ENCODE assay signal across 8 cellular contexts in genomic region chr1:225813250-225813964, GRCh38. TPM values are rescaled to one million over a fixed set of nuclear protein-coding genes. Genes with fewer than 3 reads are reported as not detected.
A peak's percentile ranks its signal among the peaks of the same experiment; 100 is the strongest.
DNase-seq lines count a peak whose midpoint lies in the region; ATAC-seq and TF ChIP-seq lines count a peak whose summit lies in the region.

No MANE protein-coding gene starts in this region.

- ATAC-seq in GM18858 (IDR thresholded peaks at IDR 0.05; ENCODE audit: unreplicated experiment) (no peak), HG03439 (IDR thresholded peaks at IDR 0.05; ENCODE audit: unreplicated experiment) (no peak)

- DNase-seq in DMS153 (lab: John Stamatoyannopoulos, UW), result peak; percentile 92
- peak; percentile 60 for DNase-seq in NCI-H2227 treated with DMSO at 0.1 percent for 48 hours (lab: John Stamatoyannopoulos, UW)
- DNase-seq in dermis microvascular lymphatic vessel endothelial cell (ENCODE audit: low read depth in 2 of 2), result peak; percentile 58 to 84
- no peak for DNase-seq in GM13976 (ENCODE audit: low spot score)
- no peak for DNase-seq in hippocampal formation (lab: John Stamatoyannopoulos, UW)

- no peaks in the 10 kb centered on the region for H3K27me3 ChIP-seq in muscle layer of duodenum (ENCODE audit: low read depth, low read length)

- H3K9me3 ChIP-seq in muscle layer of duodenum (ENCODE audit: control insufficient read depth in 1 of 2, low read length in 2 of 2), result no peaks in the 10 kb centered on the region

- H3K36me3 ChIP-seq in muscle layer of duodenum (ENCODE audit: control insufficient read depth in 1 of 2, insufficient read depth in 2 of 2, low read length in 2 of 2), result peaks cover 0 to 8% of the 10 kb centered on the region in 2 donors

- peak overlapping the region in 1 of 2 donors; percentile 40 for H3K4me3 ChIP-seq in muscle layer of duodenum (ENCODE audit: low read depth in 1 of 2, low read length in 2 of 2)

- H3K27ac ChIP-seq in muscle layer of duodenum (ENCODE audit: low read length), result peak overlapping the region; percentile 76

- in situ Hi-C loops in GM13976 (cut with MboI; ENCODE audit: low sequenced_read_pairs, unreplicated experiment), result no loop called here

- H3K4me1 ChIP-seq in muscle layer of duodenum (ENCODE audit: control insufficient read depth in 1 of 2, insufficient read depth in 2 of 2, low read length in 2 of 2), result peaks cover 41 to 69% of the 10 kb centered on the region in 2 donors

- no peak for TF ChIP-seq CTCF in GM13976 (IDR thresholded peaks at IDR 0.05; ENCODE audit: borderline replicate concordance, control extremely low read depth, extremely low read depth, insufficient read depth, missing control alignments)

RNA-seq across cellular contexts. Expression of gene EPHX1, which starts 3.5 kb away (rescaled TPM):
- 35.6 and 82.8 TPM in 2 replicates for total RNA-seq in dermis microvascular lymphatic vessel endothelial cell

RNA-seq across cellular contexts. Expression of gene SRP9, which starts 35.8 kb away (rescaled TPM):
- 170 and 199 TPM in 2 replicates for total RNA-seq in dermis microvascular lymphatic vessel endothelial cell

Comparison
In these comparisons a context has a peak if more than half of its experiments do, and no peak if none do; other contexts are left out.
1. DNase-seq: peak in DMS153 (single experiment), NCI-H2227 treated with DMSO at 0.1 percent for 48 hours (single experiment) and dermis microvascular lymphatic vessel endothelial cell (2 of 2); none in GM13976 (single experiment) and hippocampal formation (0 of 2).